In genomic region chr15:69415381-69415780, GRCh38 we compare ENCODE assay signal across 9 cellular contexts. TPM values are rescaled to one million over a fixed set of nuclear protein-coding genes. Genes with fewer than 3 reads are reported as not detected.
A peak's percentile ranks its signal among the peaks of the same experiment; 100 is the strongest.
DNase-seq lines count a peak whose midpoint lies in the region; ATAC-seq and TF ChIP-seq lines count a peak whose summit lies in the region.
"Had no signal": no experiment of that assay in that cellular context is flagged by ENCODE, and none has a peak within 500 bp of the region (broad histone marks: within the 10 kb centered on the region; RNA-seq: fewer than 3 reads in every experiment).

No MANE protein-coding gene starts in this region.

- H3K4me1 Mint-ChIP-seq in activated T-cell treated with anti-CD3 and anti-CD28 coated beads, Interleukin-2, amount 50 U/mL, for 24 hours (ENCODE audit: low read depth) = peaks cover 15% of the 10 kb centered on the region
- peaks cover 7% of the 10 kb centered on the region for H3K4me1 Mint-ChIP-seq in stimulated activated naive CD8-positive, alpha-beta T cell treated with anti-CD3 and anti-CD28 coated beads, Interleukin-15, amount 100 ng/mL, for 72 hours

- H3K9me3 ChIP-seq in SK-N-MC (ENCODE audit: low read depth, low read length) (no peaks in the 10 kb centered on the region), fibroblast of lung (ENCODE audit: control insufficient read depth, insufficient read depth, low read depth, low read length) (no peaks in the 10 kb centered on the region)

- H3K27ac ChIP-seq in SK-N-MC (no peak overlapping the region), fibroblast of lung (ENCODE audit: insufficient read depth, low read length) (peak overlapping the region; percentile 85)

- H3K9me3 Mint-ChIP-seq in activated T-cell treated with anti-CD3 and anti-CD28 coated beads, Interleukin-2, amount 50 U/mL, for 24 hours = no peaks in the 10 kb centered on the region
- H3K9me3 Mint-ChIP-seq in stimulated activated naive CD8-positive, alpha-beta T cell treated with anti-CD3 and anti-CD28 coated beads, Interleukin-15, amount 100 ng/mL, for 72 hours = no peaks in the 10 kb centered on the region

- no peak overlapping the region for H2AFZ ChIP-seq in fibroblast of lung (ENCODE audit: low read length)

- no peaks in the 10 kb centered on the region for H3K27me3 ChIP-seq in fibroblast of lung (ENCODE audit: control insufficient read depth, insufficient read depth, low read length)

- TF ChIP-seq CTCF in fibroblast of lung (conservative IDR thresholded peaks at IDR 0.05 in 1 of 2, IDR thresholded peaks at IDR 0.05 in 1 of 2; ENCODE audit: low read depth in 1 of 2, low read length in 2 of 2) = no peak

- H4K20me1 ChIP-seq in fibroblast of lung (ENCODE audit: control insufficient read depth, extremely low read depth, insufficient read depth, low read length) = no peaks in the 10 kb centered on the region

- peaks cover 66% of the 10 kb centered on the region for H3K79me2 ChIP-seq in fibroblast of lung (ENCODE audit: control insufficient read depth, insufficient read depth, low read length)

- peak overlapping the region; percentile 89 for H3K4me3 ChIP-seq in SK-N-MC
- peak overlapping the region; percentile 33 to 80 (median 64) for H3K4me3 ChIP-seq in fibroblast of lung (replicated peaks in 1 of 4; ENCODE audit: control extremely low read depth in 1 of 4, insufficient read depth in 1 of 4, low read depth in 3 of 4, low read length in 4 of 4)

- no peak for DNase-seq in activated T-cell treated with anti-CD3 and anti-CD28 coated beads, Interleukin-2, amount 50 U/mL, for 24 hours
- DNase-seq in activated T-cell treated with anti-CD3 and anti-CD28 coated beads for 4 hours (no peak), SK-N-MC (ENCODE audit: low read depth, low spot score) (no peak), fibroblast of lung (ENCODE audit: low read depth in 2 of 2) (peak; percentile 43 to 64), Kasumi-1 (lab: John Stamatoyannopoulos, UW) (no peak)
- DNase-seq in stimulated activated naive CD8-positive, alpha-beta T cell treated with anti-CD3 and anti-CD28 coated beads, Interleukin-15, amount 100 ng/mL, for 72 hours = no peak
- DNase-seq in activated effector memory CD4-positive, alpha-beta T cell treated with anti-CD3 and anti-CD28 coated beads, Interleukin-2, amount 50 U/mL, for 16 hours = no peak
- DNase-seq: NCI-H1048 had no signal

- peak overlapping the region; percentile 84 for H3K4me3 Mint-ChIP-seq in activated T-cell treated with anti-CD3 and anti-CD28 coated beads, Interleukin-2, amount 50 U/mL, for 24 hours
- H3K4me3 Mint-ChIP-seq in stimulated activated naive CD8-positive, alpha-beta T cell treated with anti-CD3 and anti-CD28 coated beads, Interleukin-15, amount 100 ng/mL, for 72 hours = peak overlapping the region; percentile 85 to 92

- peaks cover 41% of the 10 kb centered on the region for H3K36me3 Mint-ChIP-seq in activated T-cell treated with anti-CD3 and anti-CD28 coated beads, Interleukin-2, amount 50 U/mL, for 24 hours (ENCODE audit: low read depth)

- peak overlapping the region; percentile 75 for H3K4me2 ChIP-seq in fibroblast of lung (ENCODE audit: extremely low read depth, insufficient read depth, low read length)

- H3K27me3 Mint-ChIP-seq in activated T-cell treated with anti-CD3 and anti-CD28 coated beads, Interleukin-2, amount 50 U/mL, for 24 hours = peaks cover 15% of the 10 kb centered on the region
- no peaks in the 10 kb centered on the region for H3K27me3 Mint-ChIP-seq in stimulated activated naive CD8-positive, alpha-beta T cell treated with anti-CD3 and anti-CD28 coated beads, Interleukin-15, amount 100 ng/mL, for 72 hours

- peak overlapping the region; percentile 86 for H3K9ac ChIP-seq in SK-N-MC (ENCODE audit: insufficient read length)
- H3K9ac ChIP-seq in fibroblast of lung (ENCODE audit: insufficient read depth, low read length) = no peak overlapping the region

- ATAC-seq in stimulated activated naive CD8-positive, alpha-beta T cell treated with anti-CD3 and anti-CD28 coated beads, Interleukin-15, amount 100 ng/mL, for 72 hours = no peak
- ATAC-seq in GM19463 (IDR thresholded peaks at IDR 0.05; ENCODE audit: unreplicated experiment) = no peak

- no peak overlapping the region for H3K27ac Mint-ChIP-seq in activated T-cell treated with anti-CD3 and anti-CD28 coated beads, Interleukin-2, amount 50 U/mL, for 24 hours
- no peak overlapping the region for H3K27ac Mint-ChIP-seq in stimulated activated naive CD8-positive, alpha-beta T cell treated with anti-CD3 and anti-CD28 coated beads, Interleukin-15, amount 100 ng/mL, for 72 hours

- H3K36me3 ChIP-seq in SK-N-MC (ENCODE audit: insufficient read depth, low read length) (peaks cover 41% of the 10 kb centered on the region), fibroblast of lung (ENCODE audit: control insufficient read depth, insufficient read depth, low read length) (peaks cover 4% of the 10 kb centered on the region)

- peaks cover 2% of the 10 kb centered on the region for H3K4me1 ChIP-seq in fibroblast of lung (ENCODE audit: control insufficient read depth, extremely low read depth, insufficient read depth, low read length)

RNA-seq across cellular contexts. Expression of gene KIF23, which starts 1.2 kb away (rescaled TPM):
- 3.1 and 16.5 TPM in 2 replicates for total RNA-seq in fibroblast of lung
- polyA plus RNA-seq in fibroblast of lung = 19.4 and 53.2 TPM in 2 replicates
- 12.7 and 45.8 TPM in 2 replicates for polyA plus RNA-seq in fibroblast of lung (2012)
- 28.5 and 38.4 TPM in 2 replicates for polyA minus RNA-seq in fibroblast of lung (ENCODE audit: low replicate concordance)

RNA-seq across cellular contexts. Expression of gene RPLP1, which starts 37.2 kb away (rescaled TPM):
- 74.7 and 82.4 TPM in 2 replicates for total RNA-seq in fibroblast of lung
- polyA plus RNA-seq in fibroblast of lung = 621 and 633 TPM in 2 replicates
- 2,184 and 2,401 TPM in 2 replicates for polyA plus RNA-seq in fibroblast of lung (2012)
- polyA minus RNA-seq in fibroblast of lung (ENCODE audit: low replicate concordance) = 489 and 632 TPM in 2 replicates

Comparison
In these comparisons a context has a peak if more than half of its experiments do, and no peak if none do; other contexts are left out.
1. DNase-seq: peak in fibroblast of lung (2 of 2); none in activated T-cell treated with anti-CD3 and anti-CD28 coated beads, Interleukin-2, amount 50 U/mL, for 24 hours (single experiment), activated T-cell treated with anti-CD3 and anti-CD28 coated beads for 4 hours (single experiment), SK-N-MC (single experiment), stimulated activated naive CD8-positive, alpha-beta T cell treated with anti-CD3 and anti-CD28 coated beads, Interleukin-15, amount 100 ng/mL, for 72 hours (0 of 2), activated effector memory CD4-positive, alpha-beta T cell treated with anti-CD3 and anti-CD28 coated beads, Interleukin-2, amount 50 U/mL, for 16 hours (single experiment) and Kasumi-1 (0 of 2).